In the genomic region with DNA sequence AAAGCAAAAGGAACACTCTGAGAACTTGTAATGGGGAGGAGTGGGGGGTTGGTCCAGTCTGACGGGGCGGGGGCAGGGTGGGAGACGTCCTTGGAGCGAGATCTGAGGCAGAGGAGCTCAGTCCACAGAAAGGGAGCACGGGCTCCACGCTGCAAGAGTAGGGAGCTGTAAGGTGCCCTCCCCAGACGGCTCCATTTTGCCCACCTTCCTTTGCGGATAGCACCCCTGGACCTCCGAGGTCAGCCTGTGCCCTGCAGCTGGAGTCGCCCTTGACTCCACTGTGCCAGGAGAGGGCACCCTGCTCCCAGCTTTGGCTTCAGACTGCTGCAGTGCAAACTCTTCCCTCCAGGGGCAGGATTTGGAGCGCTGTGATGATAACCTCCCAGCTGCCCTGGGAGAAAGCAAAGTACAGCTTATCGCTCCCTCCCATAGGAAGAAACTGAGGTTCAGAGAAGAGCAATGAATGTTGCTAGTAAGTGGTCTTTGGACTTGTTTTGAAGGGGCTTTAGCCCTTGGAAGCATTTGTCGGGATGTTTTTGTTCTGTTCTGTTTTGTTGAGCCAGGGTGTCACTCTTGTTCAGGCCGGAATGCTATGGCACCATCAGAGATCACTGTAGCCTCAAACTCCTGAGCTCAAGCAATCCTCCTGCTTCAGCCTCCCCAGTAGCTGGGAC, we compare ENCODE assay signal across 7 cellular contexts. TPM values are rescaled to one million over a fixed set of nuclear protein-coding genes. Genes with fewer than 3 reads are reported as not detected.
DNase-seq lines count a peak whose midpoint lies in the region; ATAC-seq and TF ChIP-seq lines count a peak whose summit lies in the region.

No MANE protein-coding gene starts in this region.

- peaks cover 19 to 23% of the 10 kb centered on the region in 2 donors for H3K4me1 Mint-ChIP-seq in immature natural killer cell

- H3K36me3 ChIP-seq in breast epithelium = no peaks in the 10 kb centered on the region

- TF ChIP-seq CTCF in WI38 (IDR thresholded peaks at IDR 0.05; ENCODE audit: low read depth, low read length) = peak; percentile 100
- TF ChIP-seq CTCF in breast epithelium (IDR thresholded peaks at IDR 0.05) = peak; percentile 94 to 99 (median 99)

- peaks cover 0 to 2% (median 0%) of the 10 kb centered on the region in 6 donors for H3K9me3 Mint-ChIP-seq in immature natural killer cell

- H3K27me3 Mint-ChIP-seq in immature natural killer cell (ENCODE audit: low read depth in 3 of 3) = peaks cover 6 to 7% (median 7%) of the 10 kb centered on the region in 3 donors

- no peaks in the 10 kb centered on the region for H3K36me3 Mint-ChIP-seq in immature natural killer cell

- intact Hi-C loops in breast epithelium (cut with DNase I; ENCODE audit: low total_unique reads) = no loop called here

- no peaks in the 10 kb centered on the region for H3K27me3 ChIP-seq in breast epithelium

- H3K4me3 ChIP-seq in WI38 (ENCODE audit: low read depth, low read length) (no peak overlapping the region), breast epithelium (peak overlapping the region; percentile 7 to 38 (median 35))

- H3K27ac Mint-ChIP-seq in immature natural killer cell = peak overlapping the region in 2 of 6 donors; percentile 70 to 82

- ATAC-seq in GM18502 (IDR thresholded peaks at IDR 0.05; ENCODE audit: poor library complexity, unreplicated experiment) (peak; percentile 81), HG03103 (IDR thresholded peaks at IDR 0.05; ENCODE audit: low read depth, unreplicated experiment) (peak; percentile 73)

- peak overlapping the region; percentile 30 to 56 (median 39) for H3K4me3 Mint-ChIP-seq in immature natural killer cell

- H3K27ac ChIP-seq in breast epithelium = no peak overlapping the region

- H3K9me3 ChIP-seq in breast epithelium = no peaks in the 10 kb centered on the region

- H3K4me1 ChIP-seq in breast epithelium = no peaks in the 10 kb centered on the region

- DNase-seq in NCI-H2227 (lab: John Stamatoyannopoulos, UW; ENCODE audit: unreplicated experiment) (peak; percentile 91), breast epithelium (ENCODE audit: low spot score in 2 of 2) (peak; percentile 74 to 85), immature natural killer cell (peak; percentile 85 to 88 (median 87))
- DNase-seq in stimulated activated CD4-positive, alpha-beta T cell treated with anti-CD3 and anti-CD28 coated beads, Interleukin-12 subunit alpha, Interleukin-12 subunit beta, amount 100 ng/mL, for 48 hours (ENCODE audit: low read depth in 2 of 3, low spot score in 1 of 3) = peak; percentile 80 to 92 (median 81)

- TF ChIP-seq POLR2A in breast epithelium (IDR thresholded peaks at IDR 0.05) = no peak

RNA-seq across cellular contexts. Expression of a gene that starts 9.5 kb away (rescaled TPM):
- total RNA-seq in breast epithelium = 100 to 1,000 TPM in 1 of 3 donors, 10 to 100 TPM in 2; 66.9 to 105 (median 88.4) TPM
- polyA plus RNA-seq in immature natural killer cell = 10 to 100 TPM; 18.4 to 19.3 (median 18.5) TPM

RNA-seq across cellular contexts. Expression of a gene that starts 50.4 kb away (rescaled TPM):
- total RNA-seq in breast epithelium = 10 to 100 TPM; 56.6 to 72.3 (median 60.6) TPM
- 10 to 100 TPM; 27.3 to 72.5 (median 35.7) TPM for polyA plus RNA-seq in immature natural killer cell
